In genomic region chr3:24986635-24987034, GRCh38 we compare ENCODE assay signal across 22 cellular contexts.
"Had no signal": no experiment of that assay in that cellular context is flagged by ENCODE, and none has a peak within 500 bp of the region (broad histone marks: within the 10 kb centered on the region; RNA-seq: fewer than 3 reads in every experiment).

No MANE protein-coding gene starts in this region.

- ATAC-seq: heart right ventricle; left cardiac atrium; lower lobe of right lung; natural killer cell treated with Interleukin-12 subunit alpha and Interleukin-12 subunit beta and Interleukin-15 and Interleukin-18, amount 100 ng/mL, for 72 hours; psoas muscle; right lobe of liver; stimulated activated naive B cell treated with anti-CD40 and anti-IgM and Interleukin-4, amounts not matched to agents 10 μg/mL and 1 μg/mL and 100 μg/mL, for 72 hours had no signal

- H3K9me3 Mint-ChIP-seq: memory B cell had no signal

- H3K27ac Mint-ChIP-seq: memory B cell; natural killer cell treated with Interleukin-12 subunit alpha and Interleukin-12 subunit beta and Interleukin-15 and Interleukin-18, amount 100 ng/mL, for 72 hours; stimulated activated naive B cell treated with anti-CD40 and anti-IgM and Interleukin-4, amounts not matched to agents 10 μg/mL and 1 μg/mL and 100 μg/mL, for 72 hours had no signal

- H3K4me1 ChIP-seq: heart right ventricle, left ventricle myocardium inferior, lower lobe of right lung, right lobe of liver, spleen, uterus had no signal

- H3K27me3 Mint-ChIP-seq: memory B cell; natural killer cell treated with Interleukin-12 subunit alpha and Interleukin-12 subunit beta and Interleukin-15 and Interleukin-18, amount 100 ng/mL, for 72 hours; stimulated activated naive B cell treated with anti-CD40 and anti-IgM and Interleukin-4, amounts not matched to agents 10 μg/mL and 1 μg/mL and 100 μg/mL, for 72 hours had no signal

- H3K4me3 Mint-ChIP-seq: memory B cell; natural killer cell treated with Interleukin-12 subunit alpha and Interleukin-12 subunit beta and Interleukin-15 and Interleukin-18, amount 100 ng/mL, for 72 hours; stimulated activated naive B cell treated with anti-CD40 and anti-IgM and Interleukin-4, amounts not matched to agents 10 μg/mL and 1 μg/mL and 100 μg/mL, for 72 hours had no signal

- H3K27me3 ChIP-seq: dorsolateral prefrontal cortex, heart right ventricle, right lobe of liver, spleen, uterus had no signal

- H3K27ac ChIP-seq: dorsolateral prefrontal cortex, heart right ventricle, left ventricle myocardium inferior, lower lobe of right lung, psoas muscle, right lobe of liver, spleen, uterus had no signal

- H3K4me3 ChIP-seq: dorsolateral prefrontal cortex, heart right ventricle, left ventricle myocardium inferior, lower lobe of right lung, psoas muscle, right lobe of liver, spleen, uterus had no signal

- H3K9me3 ChIP-seq: heart right ventricle, left ventricle myocardium inferior, lower lobe of right lung, psoas muscle, right lobe of liver, spleen, uterus had no signal

- H3K4me1 Mint-ChIP-seq: memory B cell; stimulated activated naive B cell treated with anti-CD40 and anti-IgM and Interleukin-4, amounts not matched to agents 10 μg/mL and 1 μg/mL and 100 μg/mL, for 72 hours had no signal

- H3K36me3 Mint-ChIP-seq: memory B cell; natural killer cell treated with Interleukin-12 subunit alpha and Interleukin-12 subunit beta and Interleukin-15 and Interleukin-18, amount 100 ng/mL, for 72 hours; stimulated activated naive B cell treated with anti-CD40 and anti-IgM and Interleukin-4, amounts not matched to agents 10 μg/mL and 1 μg/mL and 100 μg/mL, for 72 hours had no signal

- H3K36me3 ChIP-seq: heart right ventricle, left ventricle myocardium inferior, lower lobe of right lung, right lobe of liver, spleen, uterus had no signal

- DNase-seq: cortex of kidney; dorsolateral prefrontal cortex; effector CD8-positive, alpha-beta T cell; foreskin melanocyte; heart right ventricle; hypothalamus; kidney; left cardiac atrium; left ventricle myocardium inferior; lower lobe of right lung; midbrain; psoas muscle; retina; right lobe of liver; spleen; stimulated activated CD4-positive, alpha-beta T cell treated with anti-CD3 and anti-CD28 coated beads, Interleukin-2, amount 100 ng/mL, for 24 hours; stimulated activated CD4-positive, alpha-beta T cell treated with anti-CD3 and anti-CD28 coated beads, Interleukin-4, amount 100 ng/mL, for 4 hours; stimulated activated naive B cell treated with anti-CD40 and anti-IgM and Interleukin-4, amounts not matched to agents 10 μg/mL and 1 μg/mL and 100 μg/mL, for 72 hours; trophoblast cell; uterus had no signal
